Comparison of ENCODE assay signal across 15 cellular contexts in the genomic region with DNA sequence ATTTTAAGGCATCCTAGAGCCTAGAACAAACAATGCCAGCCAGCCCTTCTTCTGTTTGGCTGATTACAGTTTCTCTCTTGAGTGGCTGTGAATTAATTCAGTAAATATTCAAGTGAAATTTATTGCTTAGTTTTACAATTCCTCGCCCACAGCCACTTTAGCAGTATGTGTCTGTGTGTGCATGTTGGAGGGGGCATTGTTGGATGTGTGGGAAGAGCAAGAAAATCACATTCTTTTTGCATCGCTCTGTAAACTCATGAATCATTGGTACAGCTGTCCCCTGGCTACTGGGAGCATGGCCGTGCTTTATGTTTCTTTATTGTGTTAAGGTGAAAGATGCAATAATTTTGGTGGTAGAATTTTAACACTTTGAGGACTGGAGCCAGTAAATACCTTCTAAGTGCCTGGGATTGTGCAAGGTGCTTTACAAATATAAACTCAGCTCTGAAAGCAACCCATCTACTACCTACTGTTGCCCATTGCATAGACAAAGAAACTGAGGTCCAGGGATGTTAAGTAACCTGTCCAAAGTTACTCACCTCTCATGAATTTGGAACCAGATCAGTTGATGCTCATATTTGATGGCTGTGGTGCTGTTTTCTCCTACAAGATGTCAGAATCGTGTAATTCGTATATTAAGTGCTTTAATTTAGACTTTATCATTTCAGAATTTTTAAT.
DNase-seq lines count a peak whose midpoint lies in the region; ATAC-seq and TF ChIP-seq lines count a peak whose summit lies in the region.
"Had no signal": no experiment of that assay in that cellular context is flagged by ENCODE, and none has a peak within 500 bp of the region (broad histone marks: within the 10 kb centered on the region; RNA-seq: fewer than 3 reads in every experiment).

No MANE protein-coding gene starts in this region.

- no peaks in the 10 kb centered on the region for H3K27me3 ChIP-seq in breast epithelium
- no peaks in the 10 kb centered on the region for H3K27me3 ChIP-seq in RWPE2 (ENCODE audit: insufficient read depth, poor library complexity, severe bottlenecking)
- no peaks in the 10 kb centered on the region for H3K27me3 ChIP-seq in skeletal muscle satellite cell (ENCODE audit: control insufficient read depth, insufficient read depth, low read length)
- H3K27me3 ChIP-seq in smooth muscle cell (ENCODE audit: low read depth), result no peaks in the 10 kb centered on the region
- H3K27me3 ChIP-seq: BE2C, suprapubic skin had no signal

- peak overlapping the region; percentile 0 for H3K9ac ChIP-seq in skeletal muscle satellite cell (ENCODE audit: low read depth, low read length)
- no peak overlapping the region for H3K9ac ChIP-seq in smooth muscle cell (ENCODE audit: low read depth)

- CTCF ChIA-PET in MCF 10A (lab: Yijun Ruan, JAX), result interaction anchor here (0.9 kb wide), 1 partner anchor 14 kb away, joined by 3 read pairs; no protein-coding TSS in a partner anchor

- peaks cover 3% of the 10 kb centered on the region for H3F3A ChIP-seq in smooth muscle cell (ENCODE audit: low read depth)

- H3K79me2 ChIP-seq in smooth muscle cell (ENCODE audit: low read depth), result no peaks in the 10 kb centered on the region

- no peak overlapping the region for H2AFZ ChIP-seq in smooth muscle cell (ENCODE audit: low read depth)

- DNase-seq in MCF 10A (ENCODE audit: unreplicated experiment) (peak; percentile 24), breast epithelium (ENCODE audit: low spot score in 2 of 2) (no peak), RWPE2 (ENCODE audit: low spot score) (no peak), fibroblast of pulmonary artery (ENCODE audit: low read depth) (peak; percentile 45), smooth muscle cell (lab: John Stamatoyannopoulos, UW; ENCODE audit: unreplicated experiment) (no peak), inferior parietal cortex (ENCODE audit: extremely low spot score) (no peak), DMS79 (lab: John Stamatoyannopoulos, UW) (no peak)
- DNase-seq: activated T-cell treated with anti-CD3 and anti-CD28 coated beads, Interleukin-2, amount 50 U/mL, for 4 hours; BE2C; mesendoderm; NCI-H2171 had no signal

- H3K36me3 ChIP-seq in breast epithelium (no peaks in the 10 kb centered on the region), RWPE2 (ENCODE audit: low read depth) (peaks cover 8% of the 10 kb centered on the region), skeletal muscle satellite cell (ENCODE audit: insufficient read depth, low read length) (no peaks in the 10 kb centered on the region), smooth muscle cell (ENCODE audit: low read depth) (no peaks in the 10 kb centered on the region)
- H3K36me3 ChIP-seq: BE2C had no signal

- TF ChIP-seq CTCF in MCF 10A (IDR thresholded peaks at IDR 0.05; ENCODE audit: unreplicated experiment) (no peak), breast epithelium (IDR thresholded peaks at IDR 0.05) (no peak), RWPE2 (IDR thresholded peaks at IDR 0.05; ENCODE audit: poor library complexity, severe bottlenecking) (no peak), fibroblast of pulmonary artery (IDR thresholded peaks at IDR 0.05; ENCODE audit: low read length, missing control alignments) (no peak), smooth muscle cell (IDR thresholded peaks at IDR 0.05; ENCODE audit: borderline replicate concordance, insufficient read depth, poor library complexity, severe bottlenecking) (no peak)

- H3K27ac ChIP-seq in breast epithelium (no peak overlapping the region), RWPE2 (ENCODE audit: poor library complexity, severe bottlenecking) (peak overlapping the region; percentile 5), smooth muscle cell (ENCODE audit: low read depth) (no peak overlapping the region)
- H3K27ac ChIP-seq: suprapubic skin had no signal

- H4K20me1 ChIP-seq in smooth muscle cell (ENCODE audit: low read depth), result peaks cover 18% of the 10 kb centered on the region

- H3K4me1 Mint-ChIP-seq in MCF 10A (ENCODE audit: insufficient read depth, unreplicated experiment), result peaks cover 22% of the 10 kb centered on the region

- H3K4me3 ChIP-seq in breast epithelium (no peak overlapping the region), RWPE2 (ENCODE audit: severe bottlenecking) (no peak overlapping the region), fibroblast of pulmonary artery (replicated peaks; ENCODE audit: low read depth, low read length) (no peak overlapping the region), skeletal muscle satellite cell (ENCODE audit: low read length) (no peak overlapping the region), smooth muscle cell (no peak overlapping the region)
- H3K4me3 ChIP-seq: suprapubic skin had no signal

- H3K27me3 Mint-ChIP-seq in MCF 10A (ENCODE audit: insufficient read depth, unreplicated experiment), result no peaks in the 10 kb centered on the region
- H3K27me3 Mint-ChIP-seq: progenitor cell of endocrine pancreas had no signal

- no peak for TF ChIP-seq POLR2A in breast epithelium (IDR thresholded peaks at IDR 0.05)

- H3K9me3 Mint-ChIP-seq in MCF 10A (ENCODE audit: unreplicated experiment), result no peaks in the 10 kb centered on the region
- H3K9me3 Mint-ChIP-seq: activated T-cell treated with anti-CD3 and anti-CD28 coated beads, Interleukin-2, amount 50 U/mL, for 4 hours had no signal

- ATAC-seq in RWPE2 (ENCODE audit: low read depth), result peak; percentile 57
- ATAC-seq: activated T-cell treated with anti-CD3 and anti-CD28 coated beads, Interleukin-2, amount 50 U/mL, for 4 hours; Right ventricle myocardium inferior had no signal

- H3K9me3 ChIP-seq in breast epithelium (no peaks in the 10 kb centered on the region), RWPE2 (ENCODE audit: severe bottlenecking) (no peaks in the 10 kb centered on the region), skeletal muscle satellite cell (replicated peaks; ENCODE audit: low read length) (no peaks in the 10 kb centered on the region), smooth muscle cell (replicated peaks; ENCODE audit: low read depth) (no peaks in the 10 kb centered on the region)
- H3K9me3 ChIP-seq: BE2C, suprapubic skin had no signal

- no peak overlapping the region for H3K4me3 Mint-ChIP-seq in MCF 10A (ENCODE audit: unreplicated experiment)
- H3K4me3 Mint-ChIP-seq: activated T-cell treated with anti-CD3 and anti-CD28 coated beads, Interleukin-2, amount 50 U/mL, for 4 hours had no signal

- peaks cover 54% of the 10 kb centered on the region for H3K36me3 Mint-ChIP-seq in MCF 10A (ENCODE audit: insufficient read depth, unreplicated experiment)

- BruUV-seq in MCF 10A (replicated peaks; lab: Mats Ljungman, UMichigan), result no TSS peak

- H3K4me1 ChIP-seq in breast epithelium (no peaks in the 10 kb centered on the region), RWPE2 (ENCODE audit: insufficient read depth, poor library complexity, severe bottlenecking) (peaks cover 24% of the 10 kb centered on the region), skeletal muscle satellite cell (ENCODE audit: control insufficient read depth, insufficient read depth, low read length) (peaks cover 42% of the 10 kb centered on the region), smooth muscle cell (ENCODE audit: low read depth) (peaks cover 26% of the 10 kb centered on the region)

- POLR2A ChIA-PET in MCF 10A (lab: Yijun Ruan, JAX), result no interaction called here

- H3K27ac Mint-ChIP-seq in MCF 10A (ENCODE audit: low read depth, unreplicated experiment), result no peak overlapping the region

- H3K4me2 ChIP-seq in skeletal muscle satellite cell (ENCODE audit: low read length), result peak overlapping the region; percentile 1
- H3K4me2 ChIP-seq in smooth muscle cell, result no peak overlapping the region

- intact Hi-C loops in MCF 10A (cut with micrococcal nuclease), result no loop called here
- intact Hi-C loops in breast epithelium (cut with DNase I; ENCODE audit: low total_unique reads), result loop anchor here (2.0 kb wide), 1 partner anchor 30 kb away; no protein-coding TSS in a partner anchor

- WGBS in smooth muscle cell (ENCODE audit: low lambda C conversion rate), result 49% methylated on average over 5 of the region's 5 CpGs

Comparison
In these comparisons a context has a peak if more than half of its experiments do, and no peak if none do; other contexts are left out.
1. DNase-seq: peak in MCF 10A (single experiment) and fibroblast of pulmonary artery (single experiment); none in breast epithelium (0 of 2), RWPE2 (single experiment), smooth muscle cell (single experiment), inferior parietal cortex (single experiment) and DMS79 (single experiment).